Comparison of ENCODE assay signal across 1 cellular context in the genomic region with DNA sequence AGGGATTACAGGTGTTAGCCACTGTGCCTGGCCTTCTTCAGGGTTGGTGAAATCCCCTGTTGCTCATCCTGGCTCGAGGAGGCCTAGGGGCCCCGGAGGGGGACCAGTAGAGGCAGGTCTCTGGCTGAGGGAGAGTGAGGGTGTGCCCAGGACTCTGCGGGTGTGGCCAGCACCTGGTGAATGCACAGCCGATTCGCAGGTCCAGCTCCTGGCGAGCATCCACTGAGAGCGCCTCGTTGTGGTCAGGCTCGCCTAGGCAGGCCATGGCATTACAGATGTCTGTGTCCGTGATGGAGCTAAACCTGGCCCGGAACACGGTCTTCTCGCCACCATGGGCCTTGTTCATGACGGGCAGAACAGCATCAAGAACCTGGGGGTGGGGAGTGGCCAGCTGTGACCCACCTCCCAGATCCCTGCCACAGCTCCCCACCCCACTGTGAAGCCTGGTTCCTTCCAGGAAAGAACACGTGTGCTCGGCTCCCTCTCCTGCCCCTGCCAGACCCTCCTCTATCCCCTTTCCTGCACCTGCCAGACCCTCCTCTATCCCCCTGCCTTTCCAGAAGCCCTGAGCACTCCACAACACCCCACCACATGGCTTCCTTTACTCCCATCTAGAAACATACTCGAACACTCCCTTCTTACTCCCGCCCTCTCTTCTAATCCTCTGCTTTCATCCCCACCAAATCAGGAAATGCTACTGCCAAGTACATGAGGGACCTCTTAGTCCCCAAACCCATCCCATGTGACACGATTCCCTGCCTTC.
TF ChIP-seq lines count a peak whose summit lies in the region.

No MANE protein-coding gene starts in this region.

TF ChIP-seq in GM12878, 131 proteins besides CTCF, POLR2A, EP300 and RAD21:
- TF ChIP-seq YY1 (IDR thresholded peaks at IDR 0.05; ENCODE audit: low read depth, low read length) (no peak), SP1 (IDR thresholded peaks at IDR 0.05; ENCODE audit: low read depth, low read length) (no peak), ZNF217 (IDR thresholded peaks at IDR 0.05) (no peak), SIX5 (IDR thresholded peaks at IDR 0.05; ENCODE audit: low read depth, low read length, severe bottlenecking) (no peak), GATAD2B (conservative IDR thresholded peaks at IDR 0.05; ENCODE audit: low read depth) (no peak), RUNX3 (IDR thresholded peaks at IDR 0.05; ENCODE audit: low read length) (no peak), SMC3 (IDR thresholded peaks at IDR 0.05; ENCODE audit: borderline replicate concordance, low read length) (no peak), EGR1 (IDR thresholded peaks at IDR 0.05; ENCODE audit: borderline replicate concordance in 1 of 2, low read depth in 2 of 2, low read length in 2 of 2) (no peak), MYB (IDR thresholded peaks at IDR 0.05; ENCODE audit: borderline replicate concordance, low read depth, low read length) (no peak), TBL1XR1 (IDR thresholded peaks at IDR 0.05; ENCODE audit: low read depth, low read length) (no peak), POLR2AphosphoS5 (IDR thresholded peaks at IDR 0.05; ENCODE audit: low read length) (no peak), CREB1 (IDR thresholded peaks at IDR 0.05; ENCODE audit: low read depth) (no peak)
- TF ChIP-seq, protein P1, sequence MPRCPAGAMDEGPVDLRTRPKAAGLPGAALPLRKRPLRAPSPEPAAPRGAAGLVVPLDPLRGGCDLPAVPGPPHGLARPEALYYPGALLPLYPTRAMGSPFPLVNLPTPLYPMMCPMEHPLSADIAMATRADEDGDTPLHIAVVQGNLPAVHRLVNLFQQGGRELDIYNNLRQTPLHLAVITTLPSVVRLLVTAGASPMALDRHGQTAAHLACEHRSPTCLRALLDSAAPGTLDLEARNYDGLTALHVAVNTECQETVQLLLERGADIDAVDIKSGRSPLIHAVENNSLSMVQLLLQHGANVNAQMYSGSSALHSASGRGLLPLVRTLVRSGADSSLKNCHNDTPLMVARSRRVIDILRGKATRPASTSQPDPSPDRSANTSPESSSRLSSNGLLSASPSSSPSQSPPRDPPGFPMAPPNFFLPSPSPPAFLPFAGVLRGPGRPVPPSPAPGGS (IDR thresholded peaks at IDR 0.05; ENCODE audit: borderline replicate concordance, insufficient read depth, low read depth, low read length, poor library complexity, severe bottlenecking): no peak
- TF ChIP-seq, protein P2, sequence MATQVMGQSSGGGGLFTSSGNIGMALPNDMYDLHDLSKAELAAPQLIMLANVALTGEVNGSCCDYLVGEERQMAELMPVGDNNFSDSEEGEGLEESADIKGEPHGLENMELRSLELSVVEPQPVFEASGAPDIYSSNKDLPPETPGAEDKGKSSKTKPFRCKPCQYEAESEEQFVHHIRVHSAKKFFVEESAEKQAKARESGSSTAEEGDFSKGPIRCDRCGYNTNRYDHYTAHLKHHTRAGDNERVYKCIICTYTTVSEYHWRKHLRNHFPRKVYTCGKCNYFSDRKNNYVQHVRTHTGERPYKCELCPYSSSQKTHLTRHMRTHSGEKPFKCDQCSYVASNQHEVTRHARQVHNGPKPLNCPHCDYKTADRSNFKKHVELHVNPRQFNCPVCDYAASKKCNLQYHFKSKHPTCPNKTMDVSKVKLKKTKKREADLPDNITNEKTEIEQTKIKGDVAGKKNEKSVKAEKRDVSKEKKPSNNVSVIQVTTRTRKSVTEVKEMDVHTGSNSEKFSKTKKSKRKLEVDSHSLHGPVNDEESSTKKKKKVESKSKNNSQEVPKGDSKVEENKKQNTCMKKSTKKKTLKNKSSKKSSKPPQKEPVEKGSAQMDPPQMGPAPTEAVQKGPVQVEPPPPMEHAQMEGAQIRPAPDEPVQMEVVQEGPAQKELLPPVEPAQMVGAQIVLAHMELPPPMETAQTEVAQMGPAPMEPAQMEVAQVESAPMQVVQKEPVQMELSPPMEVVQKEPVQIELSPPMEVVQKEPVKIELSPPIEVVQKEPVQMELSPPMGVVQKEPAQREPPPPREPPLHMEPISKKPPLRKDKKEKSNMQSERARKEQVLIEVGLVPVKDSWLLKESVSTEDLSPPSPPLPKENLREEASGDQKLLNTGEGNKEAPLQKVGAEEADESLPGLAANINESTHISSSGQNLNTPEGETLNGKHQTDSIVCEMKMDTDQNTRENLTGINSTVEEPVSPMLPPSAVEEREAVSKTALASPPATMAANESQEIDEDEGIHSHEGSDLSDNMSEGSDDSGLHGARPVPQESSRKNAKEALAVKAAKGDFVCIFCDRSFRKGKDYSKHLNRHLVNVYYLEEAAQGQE (IDR thresholded peaks at IDR 0.05; ENCODE audit: low read depth, low read length): no peak
- TF ChIP-seq, protein P3, sequence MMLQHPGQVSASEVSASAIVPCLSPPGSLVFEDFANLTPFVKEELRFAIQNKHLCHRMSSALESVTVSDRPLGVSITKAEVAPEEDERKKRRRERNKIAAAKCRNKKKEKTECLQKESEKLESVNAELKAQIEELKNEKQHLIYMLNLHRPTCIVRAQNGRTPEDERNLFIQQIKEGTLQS (IDR thresholded peaks at IDR 0.05; ENCODE audit: borderline replicate concordance, extremely low read depth, low read depth, low read length): no peak
- TF ChIP-seq, protein P4, sequence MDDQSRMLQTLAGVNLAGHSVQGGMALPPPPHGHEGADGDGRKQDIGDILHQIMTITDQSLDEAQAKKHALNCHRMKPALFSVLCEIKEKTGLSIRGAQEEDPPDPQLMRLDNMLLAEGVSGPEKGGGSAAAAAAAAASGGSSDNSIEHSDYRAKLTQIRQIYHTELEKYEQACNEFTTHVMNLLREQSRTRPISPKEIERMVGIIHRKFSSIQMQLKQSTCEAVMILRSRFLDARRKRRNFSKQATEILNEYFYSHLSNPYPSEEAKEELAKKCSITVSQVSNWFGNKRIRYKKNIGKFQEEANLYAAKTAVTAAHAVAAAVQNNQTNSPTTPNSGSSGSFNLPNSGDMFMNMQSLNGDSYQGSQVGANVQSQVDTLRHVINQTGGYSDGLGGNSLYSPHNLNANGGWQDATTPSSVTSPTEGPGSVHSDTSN (IDR thresholded peaks at IDR 0.05; ENCODE audit: insufficient replicate concordance, low read depth, low read length): no peak
- TF ChIP-seq, protein P5, sequence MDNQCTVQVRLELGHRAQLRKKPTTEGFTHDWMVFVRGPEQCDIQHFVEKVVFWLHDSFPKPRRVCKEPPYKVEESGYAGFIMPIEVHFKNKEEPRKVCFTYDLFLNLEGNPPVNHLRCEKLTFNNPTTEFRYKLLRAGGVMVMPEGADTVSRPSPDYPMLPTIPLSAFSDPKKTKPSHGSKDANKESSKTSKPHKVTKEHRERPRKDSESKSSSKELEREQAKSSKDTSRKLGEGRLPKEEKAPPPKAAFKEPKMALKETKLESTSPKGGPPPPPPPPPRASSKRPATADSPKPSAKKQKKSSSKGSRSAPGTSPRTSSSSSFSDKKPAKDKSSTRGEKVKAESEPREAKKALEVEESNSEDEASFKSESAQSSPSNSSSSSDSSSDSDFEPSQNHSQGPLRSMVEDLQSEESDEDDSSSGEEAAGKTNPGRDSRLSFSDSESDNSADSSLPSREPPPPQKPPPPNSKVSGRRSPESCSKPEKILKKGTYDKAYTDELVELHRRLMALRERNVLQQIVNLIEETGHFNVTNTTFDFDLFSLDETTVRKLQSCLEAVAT (IDR thresholded peaks at IDR 0.05): no peak
TF ChIP-seq in GM12878: peak in this region for 0.
